Comparison of ENCODE assay signal across 34 cellular contexts in the genomic region with DNA sequence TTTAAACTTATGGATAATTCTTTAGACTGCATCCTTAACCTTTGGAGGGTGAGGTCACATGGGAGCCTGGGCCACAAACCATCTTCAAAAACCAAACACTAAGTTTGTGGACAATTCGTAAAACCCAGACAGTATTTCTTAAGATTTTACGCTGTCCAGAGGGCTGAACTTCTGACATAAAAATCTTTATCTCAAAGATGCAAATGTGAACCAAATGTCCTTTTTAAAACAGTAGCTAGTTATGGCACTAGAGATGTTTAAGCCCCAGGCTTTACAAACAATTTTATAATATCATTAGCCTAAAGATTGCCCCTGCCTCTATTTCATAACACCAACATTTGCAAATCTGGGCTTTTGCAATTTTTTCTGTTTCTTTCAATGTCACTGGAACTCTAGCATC.
A peak's percentile ranks its signal among the peaks of the same experiment; 100 is the strongest.
DNase-seq lines count a peak whose midpoint lies in the region; ATAC-seq and TF ChIP-seq lines count a peak whose summit lies in the region.
"Had no signal": no experiment of that assay in that cellular context is flagged by ENCODE, and none has a peak within 500 bp of the region (broad histone marks: within the 10 kb centered on the region; RNA-seq: fewer than 3 reads in every experiment).

No MANE protein-coding gene starts in this region.

- no peaks in the 10 kb centered on the region for H4K20me1 ChIP-seq in Loucy (ENCODE audit: insufficient read depth, low read length, poor library complexity, severe bottlenecking)
- H4K20me1 ChIP-seq in SK-N-SH (ENCODE audit: insufficient read depth) = no peaks in the 10 kb centered on the region
- H4K20me1 ChIP-seq: BLaER1; BLaER1 treated with 17β-estradiol and CSF1 and Interleukin-3, amounts not matched to agents 10 nM and 100 nM had no signal

- no peaks in the 10 kb centered on the region for H3F3A ChIP-seq in Loucy (ENCODE audit: low read depth)
- H3F3A ChIP-seq in SK-N-SH (replicated peaks; ENCODE audit: insufficient read depth) = peaks cover 17% of the 10 kb centered on the region

- POLR2A ChIA-PET in SK-N-SH (lab: Yijun Ruan, JAX) = interaction anchor here (0.9 to 1.3 kb wide), 2 partner anchors 11 to 232 kb away, joined by 5 to 8 read pairs; no protein-coding TSS in a partner anchor
- POLR2A ChIA-PET in CD4-positive, alpha-beta T cell (lab: Charles Lee) = no interaction called here

- no peak for TF ChIP-seq CTCF in Loucy (conservative IDR thresholded peaks at IDR 0.05; ENCODE audit: low read length)
- no peak for TF ChIP-seq CTCF in SK-N-SH (IDR thresholded peaks at IDR 0.05)
- no peak for TF ChIP-seq CTCF in ovary (IDR thresholded peaks at IDR 0.05)
- TF ChIP-seq CTCF in sigmoid colon (IDR thresholded peaks at IDR 0.05) = no peak
- TF ChIP-seq CTCF in CD4-positive, alpha-beta T cell (IDR thresholded peaks at IDR 0.05) = no peak

- H3K4me3 Mint-ChIP-seq in CD4-positive, alpha-beta T cell = no peak overlapping the region
- H3K4me3 Mint-ChIP-seq: B cell; CD14-positive monocyte; CD4-positive, alpha-beta memory T cell; CD4-positive, CD25-positive, alpha-beta regulatory T cell; CD8-positive, alpha-beta memory T cell; CD8-positive, alpha-beta T cell had no signal

- H3K79me2 ChIP-seq in Loucy (ENCODE audit: insufficient read depth, low read length) (no peaks in the 10 kb centered on the region), SK-N-SH (ENCODE audit: insufficient read depth) (no peaks in the 10 kb centered on the region)

- H3K27me3 Mint-ChIP-seq in CD4-positive, alpha-beta T cell = no peaks in the 10 kb centered on the region
- H3K27me3 Mint-ChIP-seq: B cell; CD4-positive, alpha-beta memory T cell; CD4-positive, CD25-positive, alpha-beta regulatory T cell; CD8-positive, alpha-beta memory T cell had no signal

- H3K36me3 ChIP-seq in Loucy (ENCODE audit: insufficient read depth, low read length) = no peaks in the 10 kb centered on the region
- no peaks in the 10 kb centered on the region for H3K36me3 ChIP-seq in SK-N-SH (replicated peaks in 1 of 2; ENCODE audit: control insufficient read depth in 1 of 2, insufficient read depth in 2 of 2, low read length in 1 of 2)
- no peaks in the 10 kb centered on the region for H3K36me3 ChIP-seq in ovary
- no peaks in the 10 kb centered on the region for H3K36me3 ChIP-seq in sigmoid colon
- H3K36me3 ChIP-seq: BE2C; BLaER1; BLaER1 treated with 17β-estradiol and CSF1 and Interleukin-3, amounts not matched to agents 10 nM and 100 nM had no signal

- CTCF ChIA-PET in SK-N-SH (lab: Yijun Ruan, JAX) = interaction anchor here (1.0 to 1.4 kb wide), 2 partner anchors 50 to 241 kb away, joined by 3 to 4 read pairs; no protein-coding TSS in a partner anchor
- CTCF ChIA-PET in CD4-positive, alpha-beta T cell (lab: Charles Lee) = no interaction called here

- intact Hi-C loops in ovary (cut with DNase I) (no loop called here), sigmoid colon (cut with DNase I) (no loop called here)
- intact Hi-C loops in CD4-positive, alpha-beta T cell (cut with DNase I, micrococcal nuclease) = no loop called here

- TF ChIP-seq RAD21 in SK-N-SH (IDR thresholded peaks at IDR 0.05; ENCODE audit: low read length) = peak; percentile 19

- H3K27me3 ChIP-seq in Loucy (ENCODE audit: insufficient read depth, low read length, poor library complexity, severe bottlenecking) (no peaks in the 10 kb centered on the region), SK-N-SH (ENCODE audit: insufficient read depth) (no peaks in the 10 kb centered on the region), ovary (no peaks in the 10 kb centered on the region), sigmoid colon (no peaks in the 10 kb centered on the region)
- no peaks in the 10 kb centered on the region for H3K27me3 ChIP-seq in CD4-positive, alpha-beta T cell (ENCODE audit: control insufficient read depth, insufficient read depth, low read length)
- H3K27me3 ChIP-seq: BE2C; BLaER1; BLaER1 treated with 17β-estradiol and CSF1 and Interleukin-3, amounts not matched to agents 10 nM and 100 nM had no signal

- no peak overlapping the region for H3K4me2 ChIP-seq in Loucy (ENCODE audit: low read depth, low read length, poor library complexity, severe bottlenecking)
- H3K4me2 ChIP-seq in SK-N-SH = no peak overlapping the region
- H3K4me2 ChIP-seq: A549; BLaER1; BLaER1 treated with 17β-estradiol and CSF1 and Interleukin-3, amounts not matched to agents 10 nM and 100 nM had no signal

- no peaks in the 10 kb centered on the region for H3K9me3 ChIP-seq in Loucy (ENCODE audit: insufficient read depth, low read depth, low read length)
- no peaks in the 10 kb centered on the region for H3K9me3 ChIP-seq in SK-N-SH
- H3K9me3 ChIP-seq in ovary = no peaks in the 10 kb centered on the region
- H3K9me3 ChIP-seq in sigmoid colon = no peaks in the 10 kb centered on the region
- H3K9me3 ChIP-seq in CD4-positive, alpha-beta T cell (ENCODE audit: control insufficient read depth, low read length) = no peaks in the 10 kb centered on the region
- H3K9me3 ChIP-seq: A549, BE2C, Caco-2 had no signal

- 54% methylated on average over 2 of the region's 2 CpGs for WGBS in SK-N-SH (ENCODE audit: low lambda C conversion rate)
- 82 to 94% (median 93%) methylated on average over 2 of the region's 2 CpGs for WGBS in ovary, 3 donors
- WGBS in sigmoid colon, 2 donors = 84 to 87% methylated on average over 2 of the region's 2 CpGs

- no peaks in the 10 kb centered on the region for H3K9me3 Mint-ChIP-seq in CD4-positive, alpha-beta T cell
- H3K9me3 Mint-ChIP-seq: CD8-positive, alpha-beta memory T cell; CD8-positive, alpha-beta T cell had no signal

- no peak overlapping the region for H3K27ac Mint-ChIP-seq in CD4-positive, alpha-beta T cell
- H3K27ac Mint-ChIP-seq: B cell; CD14-positive monocyte; CD4-positive, CD25-positive, alpha-beta regulatory T cell; CD8-positive, alpha-beta memory T cell; CD8-positive, alpha-beta T cell had no signal

- no peaks in the 10 kb centered on the region for H3K4me1 Mint-ChIP-seq in CD4-positive, alpha-beta T cell (ENCODE audit: low read depth)
- H3K4me1 Mint-ChIP-seq: B cell; CD4-positive, alpha-beta memory T cell; CD4-positive, CD25-positive, alpha-beta regulatory T cell; CD8-positive, alpha-beta memory T cell had no signal

- no peaks in the 10 kb centered on the region for H3K36me3 Mint-ChIP-seq in CD4-positive, alpha-beta T cell (ENCODE audit: low read depth)
- H3K36me3 Mint-ChIP-seq: CD14-positive monocyte; CD4-positive, alpha-beta memory T cell; CD4-positive, CD25-positive, alpha-beta regulatory T cell; CD8-positive, alpha-beta memory T cell; CD8-positive, alpha-beta T cell had no signal

- no peak overlapping the region for H3K4me3 ChIP-seq in Loucy (ENCODE audit: low read length, poor library complexity, severe bottlenecking)
- H3K4me3 ChIP-seq in SK-N-SH (ENCODE audit: low read depth in 2 of 2, low read length in 1 of 2) = no peak overlapping the region
- H3K4me3 ChIP-seq in ovary = no peak overlapping the region
- H3K4me3 ChIP-seq in sigmoid colon = no peak overlapping the region
- H3K4me3 ChIP-seq: A549; BLaER1; BLaER1 treated with 17β-estradiol and CSF1 and Interleukin-3, amounts not matched to agents 10 nM and 100 nM had no signal

- H3K9ac ChIP-seq in Loucy (ENCODE audit: low read depth, low read length, poor library complexity, severe bottlenecking) (peak overlapping the region; percentile 8), SK-N-SH (no peak overlapping the region)
- H3K9ac ChIP-seq: BLaER1; BLaER1 treated with 17β-estradiol and CSF1 and Interleukin-3, amounts not matched to agents 10 nM and 100 nM had no signal

- no peaks in the 10 kb centered on the region for H3K9me2 ChIP-seq in Loucy (replicated peaks; ENCODE audit: low read depth, low read length)
- H3K9me2 ChIP-seq in SK-N-SH = no peaks in the 10 kb centered on the region

- H2AFZ ChIP-seq in Loucy (ENCODE audit: low read length) = no peak overlapping the region
- H2AFZ ChIP-seq in SK-N-SH (ENCODE audit: low read depth) = no peak overlapping the region

- no peak for ATAC-seq in SK-N-SH treated with all-trans-retinoic acid at 6 μM for 48 hours
- no peak for ATAC-seq in CD4-positive, alpha-beta T cell (ENCODE audit: poor library complexity)
- ATAC-seq: A549; CD8-positive, alpha-beta T cell had no signal

- H3K27ac ChIP-seq in SK-N-SH (ENCODE audit: low read depth in 2 of 2, low read length in 1 of 2) (peak overlapping the region in 1 of 2 experiments; percentile 92; a peak in 2 of 4 replicates), ovary (no peak overlapping the region), sigmoid colon (no peak overlapping the region)
- H3K27ac ChIP-seq in CD4-positive, alpha-beta T cell (ENCODE audit: low read depth, low read length) = no peak overlapping the region
- H3K27ac ChIP-seq: 22Rv1; A549; BLaER1; BLaER1 treated with 17β-estradiol and CSF1 and Interleukin-3, amounts not matched to agents 10 nM and 100 nM; C4-2B had no signal

- peaks cover 29% of the 10 kb centered on the region for H3K4me1 ChIP-seq in Loucy (ENCODE audit: insufficient read depth, low read length, poor library complexity, severe bottlenecking)
- H3K4me1 ChIP-seq in SK-N-SH (ENCODE audit: control insufficient read depth in 1 of 2, insufficient read depth in 2 of 2, low read depth in 1 of 2, low read length in 1 of 2) = peaks cover 13 to 19% of the 10 kb centered on the region in 2 experiments; a peak in 3 of 4 replicates
- H3K4me1 ChIP-seq in ovary (ENCODE audit: insufficient read depth) = no peaks in the 10 kb centered on the region
- no peaks in the 10 kb centered on the region for H3K4me1 ChIP-seq in sigmoid colon
- H3K4me1 ChIP-seq: BE2C, Caco-2 had no signal

- peak; percentile 27 for DNase-seq in NCI-H526 treated with DMSO at 0.1 percent for 48 hours (lab: John Stamatoyannopoulos, UW)
- peak; percentile 39 for DNase-seq in SK-N-SH
- no peak for DNase-seq in stimulated activated CD4-positive, alpha-beta T cell treated with anti-CD3 and anti-CD28 coated beads, Interleukin-12 subunit alpha, Interleukin-12 subunit beta, amount 100 ng/mL, for 4 hours
- DNase-seq in ovary = no peak
- DNase-seq in sigmoid colon = no peak
- DNase-seq in CD4-positive, alpha-beta T cell = no peak
- DNase-seq: 8988T; ACHN; AML-193; BE2C; C1 segment of cervical spinal cord; Caco-2; Calu3; CD4-positive, alpha-beta memory T cell; CD4-positive, CD25-positive, alpha-beta regulatory T cell; CD8-positive, alpha-beta memory T cell; CD8-positive, alpha-beta T cell; COR-L47; DMS 273 treated with DMSO at 0.1 percent for 48 hours; DMS153; DMS53; DMS79; DMS79 treated with DMSO at 0.1 percent for 48 hours; DND-41; EL had no signal

- TF ChIP-seq EP300 in SK-N-SH (IDR thresholded peaks at IDR 0.05; ENCODE audit: borderline replicate concordance in 1 of 2, low read depth in 1 of 2, low read length in 1 of 2) (peak in 1 of 2 experiments; percentile 92; a peak in 2 of 4 replicates), ovary (IDR thresholded peaks at IDR 0.05) (no peak), sigmoid colon (IDR thresholded peaks at IDR 0.05) (no peak)

- TF ChIP-seq POLR2A in ovary (IDR thresholded peaks at IDR 0.05) (no peak), sigmoid colon (IDR thresholded peaks at IDR 0.05) (no peak)

TF ChIP-seq in SK-N-SH, 30 proteins besides CTCF, POLR2A, EP300 and RAD21 (continues in another document):
- TF ChIP-seq CHD2 (IDR thresholded peaks at IDR 0.05; ENCODE audit: low read length, partially characterized antibody) (peak; percentile 62), FOSL2 (IDR thresholded peaks at IDR 0.05; ENCODE audit: borderline replicate concordance, low read depth) (no peak)

TF ChIP-seq in SK-N-SH treated with all-trans-retinoic acid at 6 μM for 48 hours, 23 proteins besides CTCF, POLR2A, EP300 and RAD21 (continues in another document):
- TF ChIP-seq TCF4 (CRISPR knock-in tag; IDR thresholded peaks at IDR 0.05; ENCODE audit: borderline replicate concordance) = peak; percentile 84

Comparison
In these comparisons a context has a peak if more than half of its experiments do, and no peak if none do; other contexts are left out.
1. DNase-seq: peak in NCI-H526 treated with DMSO at 0.1 percent for 48 hours (single experiment) and SK-N-SH (single experiment); none in stimulated activated CD4-positive, alpha-beta T cell treated with anti-CD3 and anti-CD28 coated beads, Interleukin-12 subunit alpha, Interleukin-12 subunit beta, amount 100 ng/mL, for 4 hours (single experiment), ovary (0 of 5), sigmoid colon (single experiment) and CD4-positive, alpha-beta T cell (0 of 10).